In the genomic region with DNA sequence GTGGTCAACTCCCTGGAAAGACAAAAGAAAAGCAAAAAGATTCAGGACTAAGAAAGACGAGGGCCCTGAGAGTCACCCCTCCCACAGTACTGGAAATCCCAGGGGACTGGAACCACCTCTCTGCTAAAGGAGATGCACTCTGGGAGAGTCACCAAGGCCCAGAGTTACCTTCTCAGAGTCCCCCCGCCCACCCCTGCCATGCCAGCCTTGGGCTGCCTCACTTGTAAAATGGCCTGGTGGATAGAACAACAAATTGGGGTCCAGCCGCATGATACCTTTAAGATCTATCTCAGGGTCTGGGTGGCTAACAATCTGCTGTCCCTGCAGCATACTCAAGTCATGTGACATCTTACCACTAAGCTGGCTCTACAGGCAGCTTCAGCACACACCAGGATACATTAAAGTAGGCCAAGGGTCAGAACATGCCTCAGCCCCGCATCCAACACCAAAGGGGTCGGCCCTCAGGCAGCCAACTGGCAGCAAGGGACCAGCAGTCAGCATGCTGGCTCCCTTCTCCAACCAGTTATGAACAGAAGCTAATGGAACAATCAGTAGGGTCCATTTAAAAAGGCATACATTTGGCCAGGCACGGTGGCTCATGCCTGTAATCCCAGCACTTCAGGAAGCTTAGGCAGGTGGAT, we compare ENCODE assay signal across 13 cellular contexts. TPM values are rescaled to one million over a fixed set of nuclear protein-coding genes. Genes with fewer than 3 reads are reported as not detected.
DNase-seq lines count a peak whose midpoint lies in the region; ATAC-seq and TF ChIP-seq lines count a peak whose summit lies in the region.
"Had no signal": no experiment of that assay in that cellular context is flagged by ENCODE, and none has a peak within 500 bp of the region (broad histone marks: within the 10 kb centered on the region; RNA-seq: fewer than 3 reads in every experiment).

No MANE protein-coding gene starts in this region.

- peaks cover 100% of the 10 kb centered on the region for H3K4me1 ChIP-seq in CD4-positive, alpha-beta memory T cell (ENCODE audit: insufficient read depth, low read length)
- H3K4me1 ChIP-seq in esophagus squamous epithelium (peaks cover 66 to 99% (median 91%) of the 10 kb centered on the region in 3 donors), skeletal muscle tissue (ENCODE audit: control insufficient read depth in 3 of 3, insufficient read depth in 3 of 3, low read length in 3 of 3) (peaks cover 87 to 93% (median 91%) of the 10 kb centered on the region in 3 donors)

- no peaks in the 10 kb centered on the region for H3K27me3 ChIP-seq in CD4-positive, alpha-beta memory T cell (ENCODE audit: insufficient read depth, low read length)
- H3K27me3 ChIP-seq in esophagus squamous epithelium, result no peaks in the 10 kb centered on the region
- H3K27me3 ChIP-seq in skeletal muscle tissue (ENCODE audit: control insufficient read depth in 3 of 3, insufficient read depth in 3 of 3, low read length in 3 of 3), result no peaks in the 10 kb centered on the region
- no peaks in the 10 kb centered on the region for H3K27me3 ChIP-seq in H7 (ENCODE audit: control insufficient read depth, insufficient read depth, low read length)
- H3K27me3 ChIP-seq: breast epithelium had no signal

- TF ChIP-seq CTCF in esophagus squamous epithelium (IDR thresholded peaks at IDR 0.05), result no peak

- ATAC-seq in T-helper 17 cell, result no peak
- ATAC-seq in activated CD4-positive, CD25-positive, alpha-beta regulatory T cell treated with anti-CD3 and anti-CD28 coated beads, Interleukin-2, amount 50 U/mL, for 24 hours, result no peak
- ATAC-seq: esophagus mucosa had no signal

- H3K4me1 Mint-ChIP-seq in CD4-positive, alpha-beta memory T cell, result peaks cover 79 to 95% (median 89%) of the 10 kb centered on the region in 4 donors
- peaks cover 81% of the 10 kb centered on the region for H3K4me1 Mint-ChIP-seq in T-helper 17 cell

- POLR2A ChIA-PET in CD4-positive, alpha-beta memory T cell (lab: Charles Lee; ENCODE audit: partially characterized antibody), result interaction anchor here (0.8 to 15.3 kb wide), 12 partner anchors 10 to 86 kb away, joined by 3 to 544 read pairs (median 10); no protein-coding TSS in a partner anchor

- intact Hi-C loops in CD4-positive, alpha-beta memory T cell (cut with micrococcal nuclease), result no loop called here
- intact Hi-C loops in esophagus squamous epithelium (cut with DNase I), result no loop called here

- no peaks in the 10 kb centered on the region for H3K9me3 Mint-ChIP-seq in CD4-positive, alpha-beta memory T cell

- H3K4me3 ChIP-seq in CD4-positive, alpha-beta memory T cell (ENCODE audit: low read length in 2 of 2), result no peak overlapping the region
- H3K4me3 ChIP-seq in esophagus squamous epithelium (no peak overlapping the region), skeletal muscle tissue (ENCODE audit: low read length in 3 of 3) (peak overlapping the region in 1 of 3 donors; percentile 12), H7 (ENCODE audit: insufficient read depth, low read depth, low read length) (no peak overlapping the region)
- H3K4me3 ChIP-seq: breast epithelium had no signal

- H3K4me3 Mint-ChIP-seq in CD4-positive, alpha-beta memory T cell, result peak overlapping the region in 6 of 8 donors; percentile 24 to 65 (median 52)
- peak overlapping the region; percentile 50 for H3K4me3 Mint-ChIP-seq in T-helper 17 cell

- WGBS in esophagus squamous epithelium, 2 donors, result 57 to 80% methylated on average over 1 to 3 of the region's 6 CpGs

- CTCF ChIA-PET in CD4-positive, alpha-beta memory T cell (lab: Charles Lee; ENCODE audit: partially characterized antibody), result interaction anchor here (0.8 to 11.1 kb wide), 13 partner anchors 9 to 168 kb away, joined by 3 to 201 read pairs (median 5); no protein-coding TSS in a partner anchor

- peaks cover 18% of the 10 kb centered on the region for H3K36me3 ChIP-seq in CD4-positive, alpha-beta memory T cell (ENCODE audit: insufficient read depth, low read length)
- H3K36me3 ChIP-seq in esophagus squamous epithelium (peaks cover 0 to 48% (median 5%) of the 10 kb centered on the region in 3 donors), skeletal muscle tissue (ENCODE audit: control insufficient read depth in 3 of 3, insufficient read depth in 3 of 3, low read length in 3 of 3) (peaks cover 6 to 7% (median 7%) of the 10 kb centered on the region in 3 donors), H7 (replicated peaks; ENCODE audit: control insufficient read depth, insufficient read depth, low read length) (peaks cover 2% of the 10 kb centered on the region)
- H3K36me3 ChIP-seq: breast epithelium had no signal

- H3K27ac ChIP-seq in CD4-positive, alpha-beta memory T cell (ENCODE audit: low read depth, low read length), result peak overlapping the region; percentile 90
- peak overlapping the region in 3 of 4 donors; percentile 82 to 91 (median 83) for H3K27ac ChIP-seq in esophagus squamous epithelium
- H3K27ac ChIP-seq in skeletal muscle tissue (ENCODE audit: low read depth, low read length), result peak overlapping the region; percentile 90
- H3K27ac ChIP-seq: C4-2B had no signal

- DNase-seq in CD4-positive, alpha-beta memory T cell, result no peak
- DNase-seq in T-helper 17 cell, result no peak
- no peak for DNase-seq in esophagus squamous epithelium (lab: John Stamatoyannopoulos, UW)
- DNase-seq in DMS153 treated with DMSO at 0.1 percent for 48 hours (lab: John Stamatoyannopoulos, UW; ENCODE audit: unreplicated experiment), result no peak
- no peak for DNase-seq in H7
- no peak for DNase-seq in OCI-M1 (lab: John Stamatoyannopoulos, UW)
- DNase-seq: activated T-cell treated with anti-CD3 and anti-CD28 coated beads, Interleukin-2, amount 50 U/mL, for 1 hour; stimulated activated CD4-positive, alpha-beta T cell treated with anti-CD3 and anti-CD28 coated beads, Interleukin-15, amount 100 ng/mL, for 24 hours had no signal

- peak overlapping the region in 2 of 3 donors; percentile 55 to 57 for H3K9ac ChIP-seq in skeletal muscle tissue (ENCODE audit: low read depth in 1 of 3, low read length in 3 of 3)

- H3K9me3 ChIP-seq in CD4-positive, alpha-beta memory T cell (ENCODE audit: control insufficient read depth in 1 of 2, low read length in 2 of 2), result no peaks in the 10 kb centered on the region
- H3K9me3 ChIP-seq in T-helper 17 cell (ENCODE audit: control insufficient read depth, low read length, poor library complexity, severe bottlenecking) (no peaks in the 10 kb centered on the region), esophagus squamous epithelium (no peaks in the 10 kb centered on the region), skeletal muscle tissue (ENCODE audit: control insufficient read depth in 3 of 3, low read length in 3 of 3) (no peaks in the 10 kb centered on the region)
- H3K9me3 ChIP-seq: breast epithelium had no signal

- no peaks in the 10 kb centered on the region for H3K27me3 Mint-ChIP-seq in CD4-positive, alpha-beta memory T cell
- H3K27me3 Mint-ChIP-seq in T-helper 17 cell, result no peaks in the 10 kb centered on the region

- H3K36me3 Mint-ChIP-seq in CD4-positive, alpha-beta memory T cell, result peaks cover 24 to 44% of the 10 kb centered on the region in 2 donors
- peaks cover 5% of the 10 kb centered on the region for H3K36me3 Mint-ChIP-seq in T-helper 17 cell (ENCODE audit: low read depth)

- H3K27ac Mint-ChIP-seq in CD4-positive, alpha-beta memory T cell, result peak overlapping the region; percentile 84 to 97 (median 95)
- peak overlapping the region; percentile 100 for H3K27ac Mint-ChIP-seq in T-helper 17 cell

- TF ChIP-seq POLR2A in esophagus squamous epithelium (IDR thresholded peaks at IDR 0.05), result no peak

RNA-seq across cellular contexts. Expression of a gene that starts 37.2 kb away (rescaled TPM):
- 10 to 100 TPM; 57.3 to 60.7 TPM for total RNA-seq in CD4-positive, alpha-beta memory T cell
- polyA plus RNA-seq in CD4-positive, alpha-beta memory T cell, result 10 to 100 TPM in 1 of 2 donors, 1 to 10 TPM in 1; 7.3 to 42.5 TPM
- total RNA-seq in T-helper 17 cell, result 10 to 100 TPM; 68.5 to 69.2 TPM
- 10 to 100 TPM; 27.4 to 54.2 (median 31.5) TPM for total RNA-seq in esophagus squamous epithelium
- 32.4 TPM for total RNA-seq in skeletal muscle tissue
- 37.4 and 40.8 TPM in 2 replicates for total RNA-seq in H7 (2014; rRNA removed; shearing (Covaris generic))
